1 cellular context compared by ENCODE assay signal in the genomic region with DNA sequence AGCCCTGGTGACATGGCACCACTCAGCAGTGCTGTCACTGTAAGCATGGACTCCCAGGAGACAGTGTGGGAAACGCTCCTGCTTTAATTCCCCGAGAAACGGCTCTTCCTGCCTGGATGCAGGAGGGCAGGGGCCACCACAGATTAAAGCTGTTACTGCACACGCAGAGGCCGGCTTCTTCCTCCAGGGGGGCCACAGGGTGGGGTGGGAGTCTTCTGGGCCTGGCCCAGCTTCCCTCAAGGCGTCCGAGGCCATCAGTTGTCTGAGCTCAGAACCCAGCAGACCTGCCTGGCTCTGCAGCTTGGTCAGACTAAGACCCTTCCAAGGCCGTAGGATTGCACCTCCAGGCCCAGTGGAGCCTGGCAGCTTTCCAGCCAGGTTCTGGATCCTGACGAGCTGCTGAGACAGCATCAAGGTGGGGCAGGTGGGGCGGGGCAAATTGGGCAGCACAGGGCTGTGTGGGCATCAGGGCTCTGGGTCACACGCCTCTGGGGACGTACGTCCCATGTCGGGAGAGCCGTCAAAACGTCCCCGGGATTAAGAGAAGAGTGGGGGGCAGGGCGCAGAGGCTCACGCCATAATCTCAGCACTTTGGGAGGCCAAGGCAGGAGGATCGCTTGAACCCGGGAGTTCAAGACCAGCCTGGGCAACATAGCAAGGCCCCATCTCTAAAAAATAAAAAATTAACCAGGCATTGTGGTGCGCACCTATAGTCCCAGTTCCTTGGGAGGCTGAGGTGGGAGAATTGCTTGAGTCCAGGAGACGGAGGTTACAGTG.
TF ChIP-seq lines count a peak whose summit lies in the region.

No MANE protein-coding gene starts in this region.

TF ChIP-seq in A549, 52 proteins besides CTCF, POLR2A, EP300 and RAD21:
- TF ChIP-seq HDAC2 (IDR thresholded peaks at IDR 0.05) (no peak), TP53 (CRISPR knock-in tag; IDR thresholded peaks at IDR 0.05) (no peak), ZC3H11A (IDR thresholded peaks at IDR 0.05) (no peak), MAZ (IDR thresholded peaks at IDR 0.05; ENCODE audit: borderline replicate concordance, low read depth, low read length) (no peak), NFE2L2 (conservative IDR thresholded peaks at IDR 0.05; ENCODE audit: low read length) (no peak), RFX5 (IDR thresholded peaks at IDR 0.05) (no peak)
- TF ChIP-seq, protein P1, sequence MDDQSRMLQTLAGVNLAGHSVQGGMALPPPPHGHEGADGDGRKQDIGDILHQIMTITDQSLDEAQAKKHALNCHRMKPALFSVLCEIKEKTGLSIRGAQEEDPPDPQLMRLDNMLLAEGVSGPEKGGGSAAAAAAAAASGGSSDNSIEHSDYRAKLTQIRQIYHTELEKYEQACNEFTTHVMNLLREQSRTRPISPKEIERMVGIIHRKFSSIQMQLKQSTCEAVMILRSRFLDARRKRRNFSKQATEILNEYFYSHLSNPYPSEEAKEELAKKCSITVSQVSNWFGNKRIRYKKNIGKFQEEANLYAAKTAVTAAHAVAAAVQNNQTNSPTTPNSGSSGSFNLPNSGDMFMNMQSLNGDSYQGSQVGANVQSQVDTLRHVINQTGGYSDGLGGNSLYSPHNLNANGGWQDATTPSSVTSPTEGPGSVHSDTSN (IDR thresholded peaks at IDR 0.05), result no peak
